ENCODE assay signal across 8 cellular contexts in the genomic region with DNA sequence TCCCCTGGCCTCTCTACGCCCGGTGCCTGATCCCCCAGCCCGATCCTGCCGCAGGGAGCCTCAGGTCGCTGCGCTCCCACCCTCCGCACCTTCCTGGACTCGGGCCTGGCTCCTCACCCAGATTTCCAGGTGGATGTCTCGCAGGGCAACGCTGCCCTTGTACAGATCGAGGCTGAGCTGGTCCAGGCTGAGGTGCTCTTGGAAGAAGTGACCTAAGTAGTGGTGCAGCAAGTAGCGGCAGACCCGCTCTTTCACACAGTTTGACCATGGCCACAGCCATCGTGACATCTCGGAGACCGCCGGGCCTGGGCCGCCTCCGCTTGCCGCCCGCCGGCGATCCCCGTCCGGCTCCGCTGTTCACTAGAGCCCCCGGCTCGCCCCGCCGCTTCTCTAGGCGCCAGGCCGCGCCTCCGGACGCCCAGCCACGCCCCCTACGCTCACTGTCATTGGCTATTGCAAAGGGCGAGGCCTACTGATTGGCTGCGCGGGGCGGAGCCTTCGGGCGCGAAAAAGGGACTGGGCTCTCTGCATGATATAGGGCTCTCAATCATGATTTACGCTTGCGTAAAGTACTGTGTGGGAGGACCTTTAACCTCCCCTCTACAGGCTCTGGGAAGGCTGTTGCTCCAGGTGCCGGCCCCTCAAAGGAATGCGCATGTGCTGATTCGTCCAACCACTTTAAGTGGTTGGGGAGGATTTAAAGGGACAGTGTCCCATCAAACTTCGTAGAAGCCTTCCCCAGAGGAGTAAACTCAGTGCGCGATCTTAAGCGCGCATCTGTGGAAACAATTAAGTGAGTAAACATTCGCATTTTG. TPM values are rescaled to one million over a fixed set of nuclear protein-coding genes. Genes with fewer than 3 reads are reported as not detected.
DNase-seq lines count a peak whose midpoint lies in the region; ATAC-seq and TF ChIP-seq lines count a peak whose summit lies in the region.

TSS of gene ATG2A (minus strand) at position 362 of the 815 bp plus-strand sequence. CDS start at position 288, 74 bp downstream.

- H3K27ac ChIP-seq in KMS-11 (peak within 1 kb of the TSS; percentile 47; the same call in 1 of the 2 replicates), Peyer's patch (peak within 1 kb of the TSS; percentile 80 to 87 (median 84)), muscle layer of colon (ENCODE audit: low read depth, low read length) (peak within 1 kb of the TSS; percentile 73)

- H3K27me3 ChIP-seq in KMS-11 (ENCODE audit: insufficient read depth, low read depth) (no peaks in the 10 kb centered on the region), Peyer's patch (no peaks in the 10 kb centered on the region), muscle layer of colon (ENCODE audit: control insufficient read depth in 1 of 2, insufficient read depth in 2 of 2, low read length in 2 of 2) (no peaks in the 10 kb centered on the region)

- peaks cover 25% of the 10 kb centered on the region for H3K4me1 ChIP-seq in KMS-11 (ENCODE audit: low read depth, poor library complexity, severe bottlenecking)
- peaks cover 0 to 23% (median 14%) of the 10 kb centered on the region in 4 donors for H3K4me1 ChIP-seq in Peyer's patch
- peaks cover 27% of the 10 kb centered on the region for H3K4me1 ChIP-seq in muscle layer of colon (ENCODE audit: insufficient read depth, low read length)

- ATAC-seq in GM21737 (IDR thresholded peaks at IDR 0.05; ENCODE audit: unreplicated experiment) (peak; percentile 90), esophagus mucosa (peak; percentile 98)

- peak within 1 kb of the TSS; percentile 88 for H3K4me2 ChIP-seq in KMS-11

- DNase-seq in DMS53 treated with DMSO at 0.1 percent for 48 hours (lab: John Stamatoyannopoulos, UW; ENCODE audit: unreplicated experiment) (peak; percentile 99), Peyer's patch (peak; percentile 99 to 100 (median 100))
- DNase-seq in activated T-cell treated with anti-CD3 and anti-CD28 coated beads, Interleukin-2, amount 50 U/mL, for 48 hours, result peak; percentile 99
- DNase-seq in stimulated activated CD8-positive, alpha-beta memory T cell treated with anti-CD3 and anti-CD28 coated beads, Interleukin-7, amount 100 ng/mL, for 24 hours (ENCODE audit: low read depth), result peak; percentile 98

- TF ChIP-seq POLR2A in Peyer's patch (IDR thresholded peaks at IDR 0.05), result peak; percentile 89 to 95

- H4K20me1 ChIP-seq in KMS-11 (ENCODE audit: insufficient read depth), result no peaks in the 10 kb centered on the region

- no peaks in the 10 kb centered on the region for H3K79me2 ChIP-seq in KMS-11 (ENCODE audit: insufficient read depth, low read depth)

- no peak within 1 kb of the TSS for H3K4me3 ChIP-seq in KMS-11 (IDR thresholded peaks at IDR 0.05; ENCODE audit: insufficient read depth, low read depth, low read length)
- H3K4me3 ChIP-seq in Peyer's patch, result peak within 1 kb of the TSS; percentile 82 to 91 (median 85)
- peak within 1 kb of the TSS; percentile 92 to 98 for H3K4me3 ChIP-seq in muscle layer of colon (ENCODE audit: low read depth in 1 of 2, low read length in 2 of 2)

- H3K9ac ChIP-seq in KMS-11 (peak within 1 kb of the TSS; percentile 73), muscle layer of colon (ENCODE audit: low read length) (peak within 1 kb of the TSS; percentile 95)

- H2AFZ ChIP-seq in KMS-11 (ENCODE audit: low read depth), result peak within 1 kb of the TSS; percentile 60

- H3K9me3 ChIP-seq in Peyer's patch (no peaks in the 10 kb centered on the region), muscle layer of colon (ENCODE audit: low read length) (no peaks in the 10 kb centered on the region)

- no peak for TF ChIP-seq CTCF in KMS-11 (conservative IDR thresholded peaks at IDR 0.05; ENCODE audit: low read depth, low read length)
- no peak for TF ChIP-seq CTCF in Peyer's patch (IDR thresholded peaks at IDR 0.05)

- H3K36me3 ChIP-seq in KMS-11 (ENCODE audit: insufficient read depth) (no peaks in the 10 kb centered on the region), Peyer's patch (peaks cover 0 to 23% (median 0%) of the 10 kb centered on the region in 3 donors), muscle layer of colon (ENCODE audit: insufficient read depth, low read length) (peaks cover 23% of the 10 kb centered on the region)

RNA-seq across cellular contexts. Expression of gene ATG2A, which starts in this region (rescaled TPM):
- total RNA-seq in Peyer's patch, result 10 to 100 TPM; 38.8 to 79.6 (median 66.6) TPM
- total RNA-seq in esophagus mucosa, result 10.7 TPM
